12 cellular contexts compared by ENCODE assay signal in genomic region chr20:53847843-53848185, GRCh38.
DNase-seq lines count a peak whose midpoint lies in the region; ATAC-seq and TF ChIP-seq lines count a peak whose summit lies in the region.
"Had no signal": no experiment of that assay in that cellular context is flagged by ENCODE, and none has a peak within 500 bp of the region (broad histone marks: within the 10 kb centered on the region; RNA-seq: fewer than 3 reads in every experiment).

No MANE protein-coding gene starts in this region.

- DNase-seq in Right ventricle myocardium inferior (ENCODE audit: missing footprints) (no peak), left ventricle myocardium inferior (no peak), NOMO-1 treated with DMSO at 0.1 percent for 48 hours (lab: John Stamatoyannopoulos, UW; ENCODE audit: unreplicated experiment) (peak; percentile 89), upper lobe of right lung (no peak), mesenchymal stem cell (no peak), NCI-H2081 (lab: John Stamatoyannopoulos, UW) (no peak)
- no peak for DNase-seq in central memory CD8-positive, alpha-beta T cell (ENCODE audit: low spot score in 2 of 2)
- DNase-seq in activated naive CD4-positive, alpha-beta T cell treated with anti-CD3 and anti-CD28 coated beads, Interleukin-2, amount 10 ng/mL, durations not matched to agents 7 days and 5 days: no peak
- DNase-seq: foreskin keratinocyte, NCI-H446 treated with DMSO at 0.1 percent for 48 hours, T-helper 9 cell had no signal

- H3K27me3 Mint-ChIP-seq in central memory CD8-positive, alpha-beta T cell: no peaks in the 10 kb centered on the region
- H3K27me3 Mint-ChIP-seq in activated naive CD4-positive, alpha-beta T cell treated with anti-CD3 and anti-CD28 coated beads, Interleukin-2, amount 10 ng/mL, durations not matched to agents 7 days and 5 days: no peaks in the 10 kb centered on the region

- no peak overlapping the region for H3K9ac ChIP-seq in mesenchymal stem cell (ENCODE audit: low read length)

- H3K4me1 Mint-ChIP-seq in central memory CD8-positive, alpha-beta T cell: peaks cover 45% of the 10 kb centered on the region
- H3K4me1 Mint-ChIP-seq in activated naive CD4-positive, alpha-beta T cell treated with anti-CD3 and anti-CD28 coated beads, Interleukin-2, amount 10 ng/mL, durations not matched to agents 7 days and 5 days: peaks cover 70% of the 10 kb centered on the region

- TF ChIP-seq CTCF in left ventricle myocardium inferior (IDR thresholded peaks at IDR 0.05; ENCODE audit: borderline replicate concordance): no peak
- TF ChIP-seq CTCF in upper lobe of right lung (IDR thresholded peaks at IDR 0.05): no peak

- H2BK15ac ChIP-seq in mesenchymal stem cell (ENCODE audit: low read depth, poor library complexity, severe bottlenecking): no peak overlapping the region

- H3K79me1 ChIP-seq in mesenchymal stem cell (replicated peaks; ENCODE audit: low read length, poor library complexity, severe bottlenecking): no peaks in the 10 kb centered on the region

- no peak overlapping the region for H3K14ac ChIP-seq in mesenchymal stem cell (ENCODE audit: low read length in 2 of 2)

- H2BK120ac ChIP-seq in mesenchymal stem cell (ENCODE audit: low read depth, low read length): no peak overlapping the region

- peaks cover 12% of the 10 kb centered on the region for H3K36me3 Mint-ChIP-seq in central memory CD8-positive, alpha-beta T cell (ENCODE audit: insufficient read depth)
- H3K36me3 Mint-ChIP-seq in activated naive CD4-positive, alpha-beta T cell treated with anti-CD3 and anti-CD28 coated beads, Interleukin-2, amount 10 ng/mL, durations not matched to agents 7 days and 5 days: peaks cover 7% of the 10 kb centered on the region

- intact Hi-C loops in Right ventricle myocardium inferior (cut with DNase I) (no loop called here), left ventricle myocardium inferior (cut with micrococcal nuclease) (no loop called here), upper lobe of right lung (cut with DNase I) (no loop called here)

- no peak overlapping the region for H3K4ac ChIP-seq in mesenchymal stem cell (ENCODE audit: low read depth in 1 of 2, low read length in 2 of 2)

- no peak overlapping the region for H3K18ac ChIP-seq in mesenchymal stem cell (ENCODE audit: low read depth in 1 of 2, low read length in 2 of 2)

- 100% methylated on average over 2 of the region's 2 CpGs for WGBS in mesenchymal stem cell

- H3K27ac ChIP-seq in left ventricle myocardium inferior (replicated peaks): no peak overlapping the region
- H3K27ac ChIP-seq in upper lobe of right lung: peak overlapping the region; percentile 48
- H3K27ac ChIP-seq in mesenchymal stem cell (ENCODE audit: low read length, poor library complexity, severe bottlenecking): no peak overlapping the region
- H3K27ac ChIP-seq: foreskin keratinocyte had no signal

- H3K23ac ChIP-seq in mesenchymal stem cell (ENCODE audit: low read length in 2 of 2): no peak overlapping the region

- H2AK5ac ChIP-seq in mesenchymal stem cell (ENCODE audit: low read length, severe bottlenecking): no peak overlapping the region

- no peak overlapping the region for H2BK5ac ChIP-seq in mesenchymal stem cell (ENCODE audit: low read depth, low read length, poor library complexity, severe bottlenecking)

- CTCF ChIA-PET in activated naive CD4-positive, alpha-beta T cell treated with anti-CD3 and anti-CD28 coated beads, Interleukin-2, amount 10 ng/mL, durations not matched to agents 7 days and 5 days (lab: Charles Lee): interaction anchor here (0.8 to 1.9 kb wide), 2 partner anchors 13 to 17 kb away, joined by 3 to 5 read pairs; no protein-coding TSS in a partner anchor

- H3K27me3 ChIP-seq in left ventricle myocardium inferior (ENCODE audit: low read depth): no peaks in the 10 kb centered on the region
- H3K27me3 ChIP-seq in upper lobe of right lung: no peaks in the 10 kb centered on the region
- H3K27me3 ChIP-seq in mesenchymal stem cell (ENCODE audit: control insufficient read depth in 1 of 2, insufficient read depth in 1 of 2, low read length in 2 of 2): no peaks in the 10 kb centered on the region
- H3K27me3 ChIP-seq: foreskin keratinocyte had no signal

- peak; percentile 31 for ATAC-seq in Right ventricle myocardium inferior
- no peak for ATAC-seq in central memory CD8-positive, alpha-beta T cell (replicated peaks; ENCODE audit: extremely low read depth, poor library complexity, severe bottlenecking)
- peak; percentile 47 for ATAC-seq in upper lobe of right lung
- ATAC-seq: foreskin keratinocyte, left lobe of liver had no signal

- no peak overlapping the region for H4K91ac ChIP-seq in mesenchymal stem cell (ENCODE audit: low read length)

- H3K4me2 ChIP-seq in mesenchymal stem cell (ENCODE audit: low read length, poor library complexity, severe bottlenecking): no peak overlapping the region

- H3K4me3 ChIP-seq in left ventricle myocardium inferior (no peak overlapping the region), upper lobe of right lung (no peak overlapping the region), mesenchymal stem cell (ENCODE audit: insufficient read depth in 1 of 2, low read depth in 1 of 2, low read length in 2 of 2) (no peak overlapping the region)

- H2AFZ ChIP-seq in mesenchymal stem cell (ENCODE audit: low read depth, low read length): no peak overlapping the region

- H3K36me3 ChIP-seq in left ventricle myocardium inferior (no peaks in the 10 kb centered on the region), upper lobe of right lung (no peaks in the 10 kb centered on the region), mesenchymal stem cell (ENCODE audit: control insufficient read depth in 1 of 2, insufficient read depth in 2 of 2, low read depth in 1 of 2, low read length in 2 of 2) (no peaks in the 10 kb centered on the region)

- H3K9me3 ChIP-seq in left ventricle myocardium inferior (replicated peaks) (no peaks in the 10 kb centered on the region), upper lobe of right lung (no peaks in the 10 kb centered on the region), mesenchymal stem cell (ENCODE audit: control insufficient read depth, low read length) (no peaks in the 10 kb centered on the region)

- peak overlapping the region; percentile 88 for H3K27ac Mint-ChIP-seq in central memory CD8-positive, alpha-beta T cell (ENCODE audit: low read depth)
- no peak overlapping the region for H3K27ac Mint-ChIP-seq in activated naive CD4-positive, alpha-beta T cell treated with anti-CD3 and anti-CD28 coated beads, Interleukin-2, amount 10 ng/mL, durations not matched to agents 7 days and 5 days

- no peak overlapping the region for H4K8ac ChIP-seq in mesenchymal stem cell (ENCODE audit: low read length)

- no peaks in the 10 kb centered on the region for H3K4me1 ChIP-seq in left ventricle myocardium inferior
- H3K4me1 ChIP-seq in upper lobe of right lung: no peaks in the 10 kb centered on the region
- no peaks in the 10 kb centered on the region for H3K4me1 ChIP-seq in mesenchymal stem cell (ENCODE audit: control insufficient read depth, insufficient read depth, low read depth, low read length)

- H3K9me3 Mint-ChIP-seq in central memory CD8-positive, alpha-beta T cell: no peaks in the 10 kb centered on the region
- H3K9me3 Mint-ChIP-seq in activated naive CD4-positive, alpha-beta T cell treated with anti-CD3 and anti-CD28 coated beads, Interleukin-2, amount 10 ng/mL, durations not matched to agents 7 days and 5 days: no peaks in the 10 kb centered on the region

- peak overlapping the region; percentile 60 for H3K4me3 Mint-ChIP-seq in central memory CD8-positive, alpha-beta T cell
- H3K4me3 Mint-ChIP-seq in activated naive CD4-positive, alpha-beta T cell treated with anti-CD3 and anti-CD28 coated beads, Interleukin-2, amount 10 ng/mL, durations not matched to agents 7 days and 5 days: no peak overlapping the region

- no peak overlapping the region for H2BK12ac ChIP-seq in mesenchymal stem cell (ENCODE audit: low read length in 2 of 2)
